Comparison of ENCODE assay signal across 8 cellular contexts in the genomic region with DNA sequence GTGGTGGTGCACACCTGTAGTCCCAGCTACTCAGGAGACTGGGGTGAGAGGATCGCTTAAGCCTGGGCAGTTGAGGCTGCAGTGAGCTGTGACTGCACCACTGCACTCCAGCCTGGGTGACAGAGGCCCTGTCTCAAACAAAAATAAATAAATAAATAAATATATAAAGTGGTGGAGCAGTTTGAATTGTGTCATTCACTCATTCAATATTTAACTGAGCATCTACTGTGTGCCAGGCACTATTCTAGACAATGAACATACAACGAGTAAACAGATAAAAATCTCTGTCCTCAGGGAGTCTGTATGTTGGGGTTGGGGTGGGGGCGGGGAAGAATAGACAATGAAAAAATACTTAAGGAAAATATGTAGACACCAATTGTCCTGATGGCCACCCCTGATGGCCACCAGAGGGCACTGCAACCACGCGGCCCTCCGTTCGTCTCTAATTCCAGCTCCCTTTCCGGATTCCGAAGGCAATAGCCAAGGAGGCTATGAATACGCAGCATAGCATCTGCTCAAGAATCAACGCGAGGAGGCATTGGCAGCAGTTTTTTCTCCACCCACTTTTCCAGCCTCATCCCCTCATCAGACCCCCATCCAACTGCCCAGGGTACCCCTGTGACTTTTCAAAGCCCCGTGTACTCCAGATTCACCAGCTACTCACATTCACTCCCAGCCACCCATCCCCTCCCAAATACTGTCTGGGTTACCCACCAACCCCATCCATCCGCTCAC. TPM values are rescaled to one million over a fixed set of nuclear protein-coding genes. Genes with fewer than 3 reads are reported as not detected.
DNase-seq lines count a peak whose midpoint lies in the region; ATAC-seq, FAIRE-seq and TF ChIP-seq lines count a peak whose summit lies in the region.

No MANE protein-coding gene starts in this region.

- peaks cover 4% of the 10 kb centered on the region; the same call in 1 of the 3 replicates for H3K4me1 ChIP-seq in A549

- peak overlapping the region; percentile 34 to 55; a peak in 5 of 6 replicates for H3K27ac ChIP-seq in A549

- FAIRE-seq in A549 (lab: Jason Lieb, UNC): no peak

- POLR2A ChIA-PET in A549 (lab: Yijun Ruan, JAX): interaction anchor here (0.7 to 1.4 kb wide), 2 partner anchors 90 to 104 kb away, joined by 4 to 11 read pairs; partner anchors contain the start of gene KIF22

- H3K9me3 ChIP-seq in A549: no peaks in the 10 kb centered on the region

- DNase-seq in A549 (ENCODE audit: low read depth in 1 of 2, low spot score in 1 of 2): peak; percentile 92 to 96
- peak; percentile 78 for DNase-seq in GM20000 (ENCODE audit: low spot score)
- DNase-seq in NCI-H345 (lab: John Stamatoyannopoulos, UW): peak; percentile 82
- DNase-seq in activated CD4-positive, alpha-beta T cell treated with anti-CD3 and anti-CD28 coated beads for 1 hour: peak; percentile 66
- peak; percentile 77 for DNase-seq in central memory CD4-positive, alpha-beta T cell
- DNase-seq in kidney tubule cell (ENCODE audit: low spot score): peak; percentile 90
- DNase-seq in stimulated activated CD4-positive, alpha-beta T cell treated with anti-CD3 and anti-CD28 coated beads, Interleukin-2, amount 100 ng/mL, for 4 hours (ENCODE audit: low read depth): peak; percentile 62

- no peak overlapping the region for H3K4me3 ChIP-seq in A549

- no peak for TF ChIP-seq POLR2A in A549 (IDR thresholded peaks at IDR 0.05; ENCODE audit: low read length)

- peak; percentile 93 to 94 for ATAC-seq in A549
- no peak for ATAC-seq in HG03139 (IDR thresholded peaks at IDR 0.05; ENCODE audit: unreplicated experiment)

- 8% methylated on average over 13 of the region's 14 CpGs for WGBS in A549 (ENCODE audit: missing lambda C conversion rate)

- CTCF ChIA-PET in A549 (lab: Yijun Ruan, JAX): interaction anchor here (0.6 to 8.2 kb wide), 51 partner anchors 10 to 413 kb away, joined by 3 to 84 read pairs (median 4); partner anchors contain the start of genes C16orf92, GDPD3, KIF22 and MVP

- TF ChIP-seq RAD21 in A549 (conservative IDR thresholded peaks at IDR 0.05 in 1 of 2, IDR thresholded peaks at IDR 0.05 in 1 of 2): peak; percentile 94 to 95

- TF ChIP-seq CTCF in A549 (IDR thresholded peaks at IDR 0.05) (peak; percentile 96), GM20000 (IDR thresholded peaks at IDR 0.05; ENCODE audit: extremely low read depth, missing control alignments) (peak; percentile 56)

- no peak for TF ChIP-seq EP300 in A549 (IDR thresholded peaks at IDR 0.05)

- peak overlapping the region; percentile 78 for H3K4me2 ChIP-seq in A549

TF ChIP-seq in A549, 52 proteins besides CTCF, POLR2A, EP300 and RAD21:
- TF ChIP-seq, protein P1, sequence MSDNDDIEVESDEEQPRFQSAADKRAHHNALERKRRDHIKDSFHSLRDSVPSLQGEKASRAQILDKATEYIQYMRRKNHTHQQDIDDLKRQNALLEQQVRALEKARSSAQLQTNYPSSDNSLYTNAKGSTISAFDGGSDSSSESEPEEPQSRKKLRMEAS (IDR thresholded peaks at IDR 0.05): peak; percentile 53
- TF ChIP-seq SMC3 (IDR thresholded peaks at IDR 0.05) (peak; percentile 92), ZFP36 (IDR thresholded peaks at IDR 0.05; ENCODE audit: borderline replicate concordance, partially characterized antibody) (no peak)

RNA-seq across cellular contexts. Expression of gene QPRT, which starts 21.4 kb away (rescaled TPM):
- polyA plus RNA-seq in A549 (2011; rRNA removed): 1.9 and 2.1 TPM in 2 replicates
- 0.95 and 1.7 TPM in 2 replicates for polyA plus RNA-seq in A549 (2012; cell fraction: cytosol; rRNA removed)
- 1.1 TPM in 2 replicates for polyA plus RNA-seq in A549 (2012; cell fraction: nucleus; rRNA removed)
- 1.4 to 2.2 TPM (median 1.7 TPM) in 3 replicates for polyA plus RNA-seq in A549 (2017; fragmentation: RNase III; extraction: RNeasy Plus Mini Kit Qiagen cat#74134 plus additional on column Dnase treatment)
- 1.8 and 2.1 TPM in 2 replicates for polyA minus RNA-seq in A549 (2011; rRNA and poly(A)+ RNA removed)

RNA-seq across cellular contexts. Expression of gene SPN, which starts 37.4 kb away (rescaled TPM):
- polyA plus RNA-seq in A549 (2011; rRNA removed): not detected in 2 replicates
- polyA plus RNA-seq in A549 (2012; cell fraction: cytosol; rRNA removed): 0.01 TPM in 1 of 2 replicates, not detected in the other
- 0.02 TPM in 1 of 2 replicates, not detected in the other for polyA plus RNA-seq in A549 (2012; cell fraction: nucleus; rRNA removed)
- polyA plus RNA-seq in A549 (2017; fragmentation: RNase III; extraction: RNeasy Plus Mini Kit Qiagen cat#74134 plus additional on column Dnase treatment): 0.03 TPM in 2 of 3 replicates, not detected in the other
- not detected in 2 replicates for polyA minus RNA-seq in A549 (2011; rRNA and poly(A)+ RNA removed)

RNA-seq across cellular contexts. Expression of gene C16orf54, which starts 45.4 kb away (rescaled TPM):
- polyA plus RNA-seq in A549 (2011; rRNA removed): not detected in 2 replicates
- polyA plus RNA-seq in A549 (2012; cell fraction: cytosol; rRNA removed): not detected in 2 replicates
- polyA plus RNA-seq in A549 (2012; cell fraction: nucleus; rRNA removed): not detected in 2 replicates
- polyA plus RNA-seq in A549 (2017; fragmentation: RNase III; extraction: RNeasy Plus Mini Kit Qiagen cat#74134 plus additional on column Dnase treatment): not detected in 3 replicates
- polyA minus RNA-seq in A549 (2011; rRNA and poly(A)+ RNA removed): not detected in 2 replicates
